Comparison of ENCODE assay signal across 16 cellular contexts in genomic region chr1:67552336-67552759, GRCh38.
DNase-seq lines count a peak whose midpoint lies in the region; ATAC-seq and TF ChIP-seq lines count a peak whose summit lies in the region.
"Had no signal": no experiment of that assay in that cellular context is flagged by ENCODE, and none has a peak within 500 bp of the region (broad histone marks: within the 10 kb centered on the region; RNA-seq: fewer than 3 reads in every experiment).

No MANE protein-coding gene starts in this region.

- H3K9ac ChIP-seq in liver (ENCODE audit: low read depth in 1 of 2, low read length in 2 of 2), result no peak overlapping the region

- no peak for TF ChIP-seq POLR2A in uterus (IDR thresholded peaks at IDR 0.05)

- no peaks in the 10 kb centered on the region for H3K9me3 ChIP-seq in liver (ENCODE audit: control insufficient read depth in 4 of 4, low read length in 3 of 4)
- no peaks in the 10 kb centered on the region for H3K9me3 ChIP-seq in uterus
- H3K9me3 ChIP-seq: Caco-2, esophagus squamous epithelium, heart right ventricle had no signal

- H3K4me1 ChIP-seq in liver (ENCODE audit: control insufficient read depth in 4 of 4, insufficient read depth in 4 of 4, low read length in 3 of 4), result peaks cover 3 to 22% (median 9%) of the 10 kb centered on the region in 4 donors
- no peaks in the 10 kb centered on the region for H3K4me1 ChIP-seq in uterus
- H3K4me1 ChIP-seq: heart right ventricle had no signal

- intact Hi-C loops in uterus (cut with DNase I; ENCODE audit: low total_unique reads), result no loop called here

- H3K27ac ChIP-seq in C4-2B (peak overlapping the region; percentile 6), brain microvascular endothelial cell (no peak overlapping the region), liver (ENCODE audit: low read depth in 1 of 2, low read length in 2 of 2) (peak overlapping the region; percentile 62 to 79), uterus (no peak overlapping the region)
- H3K27ac ChIP-seq: heart right ventricle, SK-N-MC had no signal

- H3K36me3 ChIP-seq in brain microvascular endothelial cell (replicated peaks), result no peaks in the 10 kb centered on the region
- H3K36me3 ChIP-seq in liver (ENCODE audit: control insufficient read depth in 4 of 4, insufficient read depth in 3 of 4, low read depth in 1 of 4, low read length in 3 of 4), result no peaks in the 10 kb centered on the region
- no peaks in the 10 kb centered on the region for H3K36me3 ChIP-seq in uterus
- H3K36me3 ChIP-seq: esophagus squamous epithelium, heart right ventricle had no signal

- peak; percentile 30 for DNase-seq in LoVo (ENCODE audit: low spot score)
- no peak for DNase-seq in brain microvascular endothelial cell
- no peak for DNase-seq in NCI-H524 (lab: John Stamatoyannopoulos, UW)
- no peak for DNase-seq in SKM-1 (lab: John Stamatoyannopoulos, UW; ENCODE audit: unreplicated experiment)
- DNase-seq in uterus, result no peak
- DNase-seq: esophagus squamous epithelium; heart right ventricle; naive B cell; NCI-H1417 treated with DMSO at 0.1 percent for 48 hours; NCI-H446; stimulated activated CD4-positive, alpha-beta T cell treated with anti-CD3 and anti-CD28 coated beads, Interleukin-1b, Interleukin-23, amount 100 ng/mL, for 48 hours had no signal

- WGBS in liver, result 14% methylated on average over 3 of the region's 3 CpGs

- H3K4me3 ChIP-seq in brain microvascular endothelial cell (ENCODE audit: low read depth, low read length) (no peak overlapping the region), liver (ENCODE audit: low read depth in 1 of 3, low read length in 3 of 3) (no peak overlapping the region), uterus (no peak overlapping the region)
- H3K4me3 ChIP-seq: esophagus squamous epithelium, heart right ventricle, SK-N-MC had no signal

- in situ Hi-C loops in brain microvascular endothelial cell (cut with HindIII; ENCODE audit: low pct_ligation_motif_present, low sequenced_read_pairs), result no loop called here

- H3K27me3 ChIP-seq in brain microvascular endothelial cell (replicated peaks), result no peaks in the 10 kb centered on the region
- H3K27me3 ChIP-seq in liver (ENCODE audit: control insufficient read depth in 4 of 4, insufficient read depth in 4 of 4, low read length in 3 of 4), result no peaks in the 10 kb centered on the region
- no peaks in the 10 kb centered on the region for H3K27me3 ChIP-seq in uterus
- H3K27me3 ChIP-seq: esophagus squamous epithelium had no signal

- TF ChIP-seq CTCF in C4-2B (conservative IDR thresholded peaks at IDR 0.05) (no peak), brain microvascular endothelial cell (IDR thresholded peaks at IDR 0.05; ENCODE audit: low read depth, low read length, missing control alignments) (peak; percentile 20), liver (IDR thresholded peaks at IDR 0.05; ENCODE audit: low read depth, low read length, missing input control) (peak; percentile 32), uterus (IDR thresholded peaks at IDR 0.05) (no peak)

- no peak for TF ChIP-seq RAD21 in liver (IDR thresholded peaks at IDR 0.05)

- ATAC-seq in HG02840 (IDR thresholded peaks at IDR 0.05; ENCODE audit: low FRiP score, unreplicated experiment), result no peak
- ATAC-seq: heart right ventricle had no signal

TF ChIP-seq in liver, 16 proteins besides CTCF, POLR2A, EP300 and RAD21:
- TF ChIP-seq HNF4A (conservative IDR thresholded peaks at IDR 0.05) (peak; percentile 84 to 96), YY1 (IDR thresholded peaks at IDR 0.05) (peak; percentile 58), MAX (IDR thresholded peaks at IDR 0.05) (peak; percentile 89), ZBTB33 (IDR thresholded peaks at IDR 0.05) (peak; percentile 68), TAF1 (conservative IDR thresholded peaks at IDR 0.05) (no peak), FOXA1 (IDR thresholded peaks at IDR 0.05) (no peak), RXRA (IDR thresholded peaks at IDR 0.05) (peak; percentile 98 to 100), HNF4G (IDR thresholded peaks at IDR 0.05) (peak; percentile 58), ATF3 (IDR thresholded peaks at IDR 0.05) (peak; percentile 74), JUND (IDR thresholded peaks at IDR 0.05) (peak; percentile 87 to 95), EGR1 (IDR thresholded peaks at IDR 0.05; ENCODE audit: low read depth in 2 of 2) (peak in 1 of 2 donors; percentile 56), REST (IDR thresholded peaks at IDR 0.05) (peak; percentile 55), GABPA (IDR thresholded peaks at IDR 0.05 in 1 of 2, conservative IDR thresholded peaks at IDR 0.05 in 1 of 2) (no peak), FOXA2 (IDR thresholded peaks at IDR 0.05) (peak; percentile 14), SP1 (IDR thresholded peaks at IDR 0.05) (peak; percentile 91), NR2F2 (IDR thresholded peaks at IDR 0.05) (peak; percentile 56)
TF ChIP-seq in liver: peak in this region for 13.

Comparison
In these comparisons a context has a peak if more than half of its experiments do, and no peak if none do; other contexts are left out.
1. H3K27ac ChIP-seq: peak in C4-2B (single experiment) and liver (2 of 2); none in brain microvascular endothelial cell (single experiment) and uterus (0 of 2).
2. CTCF ChIP-seq: peak in brain microvascular endothelial cell (single experiment) and liver (single experiment); none in C4-2B (single experiment) and uterus (0 of 4).